Comparison of ENCODE assay signal across 8 cellular contexts in the genomic region with DNA sequence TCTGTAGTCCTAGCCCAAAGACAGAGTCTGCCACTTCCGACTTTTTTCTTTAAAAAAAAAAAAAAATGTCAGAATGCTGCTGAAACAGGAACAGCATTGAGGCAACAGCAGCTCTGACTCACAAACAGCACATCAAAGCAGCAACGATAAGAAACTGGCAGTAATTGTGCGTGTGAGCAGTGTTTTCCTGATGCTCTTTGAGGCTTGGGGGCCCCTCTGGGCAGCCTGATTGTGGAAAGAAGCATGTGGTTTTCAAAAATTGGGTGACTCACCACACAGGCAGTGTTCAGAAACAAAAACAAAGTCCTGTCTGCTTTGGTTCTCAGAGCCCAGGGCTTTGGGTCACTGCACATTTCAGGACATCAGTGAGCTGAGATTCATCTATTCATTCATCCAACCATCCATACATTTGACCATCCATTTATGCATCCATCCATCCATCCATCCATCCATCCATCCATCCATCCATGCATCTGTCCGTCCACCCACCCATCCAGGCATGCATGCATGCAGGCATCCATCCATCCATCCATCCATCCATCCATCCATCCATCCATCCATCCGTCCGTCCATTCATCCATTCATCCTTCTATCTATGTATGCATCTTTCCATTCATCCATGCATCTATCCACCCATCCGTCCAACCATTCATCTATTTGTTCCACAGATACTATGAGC.
DNase-seq lines count a peak whose midpoint lies in the region; ATAC-seq, FAIRE-seq and TF ChIP-seq lines count a peak whose summit lies in the region.

No MANE protein-coding gene starts in this region.

- intact Hi-C loops in Caco-2 (cut with micrococcal nuclease; ENCODE audit: unreplicated experiment), result loop anchor here (10.0 kb wide), 1 partner anchor 286 kb away; no protein-coding TSS in a partner anchor

- H3K27ac Mint-ChIP-seq in Caco-2 (ENCODE audit: unreplicated experiment), result no peak overlapping the region
- H3K27ac Mint-ChIP-seq in activated T-cell treated with anti-CD3 and anti-CD28 coated beads, Interleukin-2, amount 50 U/mL, for 72 hours, result peak overlapping the region; percentile 91

- CTCF ChIA-PET in Caco-2 (lab: Charles Lee), result no interaction called here

- H3K4me3 ChIP-seq in Caco-2 (ENCODE audit: low read depth, low read length) (no peak overlapping the region), Peyer's patch (no peak overlapping the region), small intestine (ENCODE audit: low read depth in 1 of 2, low read length in 2 of 2) (no peak overlapping the region), H7 (ENCODE audit: insufficient read depth, low read depth, low read length) (no peak overlapping the region)

- no TSS peak for BruUV-seq in Caco-2 (replicated peaks; lab: Mats Ljungman, UMichigan)

- 50 to 60% (median 51%) methylated on average over 7 of the region's 7 CpGs for WGBS in small intestine, 3 donors

- H3K36me3 Mint-ChIP-seq in Caco-2 (ENCODE audit: insufficient read depth, unreplicated experiment), result no peaks in the 10 kb centered on the region
- H3K36me3 Mint-ChIP-seq in activated T-cell treated with anti-CD3 and anti-CD28 coated beads, Interleukin-2, amount 50 U/mL, for 72 hours (ENCODE audit: insufficient read depth in 2 of 2), result peaks cover 8 to 10% of the 10 kb centered on the region in 2 donors

- no peak overlapping the region for H3K4me3 Mint-ChIP-seq in Caco-2 (ENCODE audit: unreplicated experiment)
- H3K4me3 Mint-ChIP-seq in activated T-cell treated with anti-CD3 and anti-CD28 coated beads, Interleukin-2, amount 50 U/mL, for 72 hours, result peak overlapping the region; percentile 71 to 86

- TF ChIP-seq CTCF in Caco-2 (IDR thresholded peaks at IDR 0.05; ENCODE audit: insufficient read depth in 1 of 2, low read depth in 1 of 2, low read length in 1 of 2, severe bottlenecking in 1 of 2, unreplicated experiment in 1 of 2), result no peak
- no peak for TF ChIP-seq CTCF in Peyer's patch (IDR thresholded peaks at IDR 0.05)
- no peak for TF ChIP-seq CTCF in foreskin keratinocyte (conservative IDR thresholded peaks at IDR 0.05)

- no peaks in the 10 kb centered on the region for H3K9me3 Mint-ChIP-seq in Caco-2 (ENCODE audit: unreplicated experiment)
- peaks cover 4 to 6% of the 10 kb centered on the region in 2 donors for H3K9me3 Mint-ChIP-seq in activated T-cell treated with anti-CD3 and anti-CD28 coated beads, Interleukin-2, amount 50 U/mL, for 72 hours

- H3K4me1 Mint-ChIP-seq in Caco-2 (ENCODE audit: low read depth, unreplicated experiment), result peaks cover 16% of the 10 kb centered on the region
- H3K4me1 Mint-ChIP-seq in activated T-cell treated with anti-CD3 and anti-CD28 coated beads, Interleukin-2, amount 50 U/mL, for 72 hours (ENCODE audit: low read depth), result peaks cover 75% of the 10 kb centered on the region

- no peaks in the 10 kb centered on the region for H3K27me3 ChIP-seq in Caco-2 (replicated peaks; ENCODE audit: control insufficient read depth, insufficient read depth, low read length)
- no peaks in the 10 kb centered on the region for H3K27me3 ChIP-seq in Peyer's patch
- H3K27me3 ChIP-seq in foreskin keratinocyte, result peaks cover 24% of the 10 kb centered on the region
- peaks cover 0 to 4% of the 10 kb centered on the region in 2 donors for H3K27me3 ChIP-seq in small intestine (ENCODE audit: control insufficient read depth in 2 of 2, insufficient read depth in 2 of 2, low read length in 2 of 2)
- H3K27me3 ChIP-seq in H7 (ENCODE audit: control insufficient read depth, insufficient read depth, low read length), result no peaks in the 10 kb centered on the region

- H3K27ac ChIP-seq in Peyer's patch (peak overlapping the region in 2 of 4 donors; percentile 34 to 53), foreskin keratinocyte (no peak overlapping the region), small intestine (ENCODE audit: low read depth in 1 of 2, low read length in 1 of 2) (no peak overlapping the region)

- H3K4me1 ChIP-seq in Caco-2 (0 out of 2 replicates have a peak, but pooled peaks cover 7% of the 10 kb centered on the region), Peyer's patch (peaks cover 0 to 37% (median 18%) of the 10 kb centered on the region in 4 donors), foreskin keratinocyte (peaks cover 15% of the 10 kb centered on the region), small intestine (ENCODE audit: control insufficient read depth in 2 of 2, insufficient read depth in 1 of 2, low read depth in 1 of 2, low read length in 1 of 2) (peaks cover 0 to 2% of the 10 kb centered on the region in 2 donors)

- no peak for TF ChIP-seq POLR2A in Peyer's patch (IDR thresholded peaks at IDR 0.05)

- POLR2A ChIA-PET in Caco-2 (lab: Charles Lee), result no interaction called here

- H3K27me3 Mint-ChIP-seq in Caco-2 (ENCODE audit: insufficient read depth, unreplicated experiment), result peaks cover 2% of the 10 kb centered on the region
- peaks cover 9% of the 10 kb centered on the region for H3K27me3 Mint-ChIP-seq in activated T-cell treated with anti-CD3 and anti-CD28 coated beads, Interleukin-2, amount 50 U/mL, for 72 hours (ENCODE audit: low read depth)

- H3K9me3 ChIP-seq in Caco-2 (no peaks in the 10 kb centered on the region), Peyer's patch (no peaks in the 10 kb centered on the region), small intestine (ENCODE audit: control insufficient read depth, low read depth) (no peaks in the 10 kb centered on the region)

- FAIRE-seq in small intestine (lab: Jason Lieb, UNC), result no peak

- peak; percentile 32 to 48 for DNase-seq in Caco-2
- DNase-seq in Peyer's patch, result peak in 2 of 3 donors; percentile 60 to 78
- DNase-seq in activated T-cell treated with anti-CD3 and anti-CD28 coated beads, Interleukin-2, amount 50 U/mL, for 72 hours, result peak; percentile 84 to 88
- DNase-seq in foreskin keratinocyte, result peak; percentile 77 to 90
- DNase-seq in small intestine, result peak; percentile 46
- DNase-seq in H7, result no peak
- DNase-seq in superior temporal gyrus (ENCODE audit: extremely low spot score), result no peak

- peak; percentile 56 for ATAC-seq in HG02678 (IDR thresholded peaks at IDR 0.05; ENCODE audit: unreplicated experiment)
- peak; percentile 65 to 70 for ATAC-seq in activated T-cell treated with anti-CD3 and anti-CD28 coated beads, Interleukin-2, amount 50 U/mL, for 72 hours (replicated peaks in 1 of 2)
- peak; percentile 92 for ATAC-seq in foreskin keratinocyte

- H3K36me3 ChIP-seq in Caco-2 (ENCODE audit: control insufficient read depth, insufficient read depth, low read length) (no peaks in the 10 kb centered on the region), Peyer's patch (no peaks in the 10 kb centered on the region), small intestine (ENCODE audit: control insufficient read depth in 2 of 2, insufficient read depth in 2 of 2, low read length in 2 of 2) (no peaks in the 10 kb centered on the region), H7 (replicated peaks; ENCODE audit: control insufficient read depth, insufficient read depth, low read length) (no peaks in the 10 kb centered on the region)

Comparison
In these comparisons a context has a peak if more than half of its experiments do, and no peak if none do; other contexts are left out.
1. DNase-seq: peak in Caco-2 (2 of 2), Peyer's patch (2 of 3), activated T-cell treated with anti-CD3 and anti-CD28 coated beads, Interleukin-2, amount 50 U/mL, for 72 hours (2 of 2), foreskin keratinocyte (2 of 2) and small intestine (single experiment); none in H7 (single experiment) and superior temporal gyrus (single experiment).
2. Peak in every context shown above with its lines, with median percentiles within 50 percentile points of each other: ATAC-seq.